In genomic region chr7:114539575-114539974, GRCh38 we compare ENCODE assay signal across 9 cellular contexts.
DNase-seq lines count a peak whose midpoint lies in the region; ATAC-seq, FAIRE-seq and TF ChIP-seq lines count a peak whose summit lies in the region.
"Had no signal": no experiment of that assay in that cellular context is flagged by ENCODE, and none has a peak within 500 bp of the region (broad histone marks: within the 10 kb centered on the region; RNA-seq: fewer than 3 reads in every experiment).

No MANE protein-coding gene starts in this region.

- ATAC-seq in HG03571 (IDR thresholded peaks at IDR 0.05; ENCODE audit: unreplicated experiment) = no peak
- no peak for ATAC-seq in HG03460 (IDR thresholded peaks at IDR 0.05; ENCODE audit: unreplicated experiment)
- ATAC-seq: K562 had no signal

- peak; percentile 67 for TF ChIP-seq CTCF in AG09309 (IDR thresholded peaks at IDR 0.05; ENCODE audit: control insufficient read depth, insufficient read depth, low read depth, low read length, missing control alignments)
- peak; percentile 46 for TF ChIP-seq CTCF in HFF-Myc (IDR thresholded peaks at IDR 0.05; ENCODE audit: low read depth, low read length, missing control alignments)
- peak; percentile 56 for TF ChIP-seq CTCF in foreskin fibroblast (IDR thresholded peaks at IDR 0.05; ENCODE audit: low read depth, low read length)

- H3K4me3 ChIP-seq in AG09309 (ENCODE audit: control insufficient read depth, low read depth, low read length) = no peak overlapping the region
- H3K4me3 ChIP-seq in HFF-Myc (replicated peaks; ENCODE audit: low read depth, low read length) = no peak overlapping the region
- H3K4me3 ChIP-seq in foreskin fibroblast (ENCODE audit: low read depth in 1 of 2, low read length in 2 of 2) = no peak overlapping the region
- H3K4me3 ChIP-seq: K562 had no signal

- FAIRE-seq in GM19239 (lab: Jason Lieb, UNC) = no peak
- FAIRE-seq: K562 had no signal

- DNase-seq in AG09309 (ENCODE audit: low read depth) (no peak), HFF-Myc (ENCODE audit: extremely low read depth, low read depth) (peak; percentile 39), RKO (ENCODE audit: low spot score) (peak; percentile 55), foreskin fibroblast (peak; percentile 19 to 72), GM19239 (ENCODE audit: insufficient read length, low spot score) (no peak)
- no peak for DNase-seq in stimulated activated CD4-positive, alpha-beta T cell treated with anti-CD3 and anti-CD28 coated beads, Interleukin-4, amount 100 ng/mL, for 4 hours

Comparison
In these comparisons a context has a peak if more than half of its experiments do, and no peak if none do; other contexts are left out.
1. DNase-seq: peak in HFF-Myc (single experiment), RKO (single experiment) and foreskin fibroblast (2 of 2); none in AG09309 (single experiment), stimulated activated CD4-positive, alpha-beta T cell treated with anti-CD3 and anti-CD28 coated beads, Interleukin-4, amount 100 ng/mL, for 4 hours (0 of 2) and GM19239 (single experiment).
2. Peak in every context shown above with its lines, with median percentiles within 50 percentile points of each other: CTCF ChIP-seq.